38 cellular contexts compared by ENCODE assay signal in the genomic region with DNA sequence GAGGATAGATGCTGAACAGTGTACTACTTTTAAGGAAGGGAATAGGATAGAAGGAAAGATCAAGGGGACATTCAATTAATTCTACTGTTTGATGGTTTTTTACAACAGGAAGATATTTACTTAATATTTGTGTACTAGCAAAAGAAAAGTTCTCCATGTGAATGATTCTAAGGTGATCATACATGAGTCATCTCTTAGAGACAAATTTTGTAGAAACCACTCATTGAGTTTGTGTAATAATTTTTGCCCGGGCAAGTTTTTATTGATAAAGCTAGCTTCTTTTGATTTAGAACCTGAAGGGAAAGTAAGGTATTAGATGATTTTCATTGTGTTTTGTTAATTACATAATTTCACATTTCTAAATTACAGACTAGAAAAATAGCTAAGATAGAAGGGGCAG.
"Had no signal": no experiment of that assay in that cellular context is flagged by ENCODE, and none has a peak within 500 bp of the region (broad histone marks: within the 10 kb centered on the region; RNA-seq: fewer than 3 reads in every experiment).

No MANE protein-coding gene starts in this region.

- ATAC-seq: activated CD4-positive, alpha-beta T cell treated with anti-CD3 and anti-CD28 coated beads for 36 hours; activated CD4-positive, CD25-positive, alpha-beta regulatory T cell treated with anti-CD3 and anti-CD28 coated beads, Interleukin-2, amount 50 U/mL, for 24 hours; activated CD8-positive, alpha-beta memory T cell treated with anti-CD3 and anti-CD28 coated beads, Interleukin-2, amount 10 ng/mL, durations not matched to agents 7 days and 5 days; activated CD8-positive, alpha-beta T cell treated with anti-CD3 and anti-CD28 coated beads, Interleukin-2, amount 10 ng/mL, durations not matched to agents 7 days and 5 days; activated naive CD8-positive, alpha-beta T cell treated with anti-CD3 and anti-CD28 coated beads, Interleukin-2, amount 50 U/mL, for 24 hours; WTC11 had no signal

- H3K36me3 ChIP-seq: ascending aorta, cardiac muscle cell, WERI-Rb-1 had no signal

- H3K4me3 ChIP-seq: ascending aorta, cardiac muscle cell had no signal

- H3K27me3 Mint-ChIP-seq: activated CD4-positive, alpha-beta memory T cell treated with anti-CD3 and anti-CD28 coated beads, Interleukin-2, amount 10 ng/mL, durations not matched to agents 7 days and 5 days; activated CD8-positive, alpha-beta memory T cell treated with anti-CD3 and anti-CD28 coated beads, Interleukin-2, amount 10 ng/mL, durations not matched to agents 7 days and 5 days; activated naive CD4-positive, alpha-beta T cell treated with anti-CD3 and anti-CD28 coated beads, Interleukin-2, amount 10 ng/mL, durations not matched to agents 7 days and 5 days; activated T-cell treated with anti-CD3 and anti-CD28 coated beads, Interleukin-2, amount 50 U/mL, for 24 hours; central memory CD8-positive, alpha-beta T cell had no signal

- H3K4me1 ChIP-seq: ascending aorta had no signal

- H3K27me3 ChIP-seq: ascending aorta, cardiac muscle cell had no signal

- DNase-seq: activated CD4-positive, alpha-beta memory T cell treated with anti-CD3 and anti-CD28 coated beads, Interleukin-2, amount 10 ng/mL, durations not matched to agents 7 days and 5 days; activated CD4-positive, alpha-beta T cell treated with anti-CD3 and anti-CD28 coated beads for 1 hour; activated CD4-positive, alpha-beta T cell treated with anti-CD3 and anti-CD28 coated beads for 36 hours; activated CD4-positive, alpha-beta T cell treated with anti-CD3 and anti-CD28 coated beads for 48 hours; activated CD4-positive, alpha-beta T cell treated with anti-CD3 and anti-CD28 coated beads, Interleukin-2, amount 10 ng/mL, durations not matched to agents 7 days and 5 days; activated CD4-positive, alpha-beta T cell treated with anti-CD3 and anti-CD28 coated beads, Interleukin-2, amount 50 U/mL, for 48 hours; activated CD4-positive, CD25-positive, alpha-beta regulatory T cell; activated CD8-positive, alpha-beta memory T cell treated with anti-CD3 and anti-CD28 coated beads for 24 hours; activated CD8-positive, alpha-beta memory T cell treated with anti-CD3 and anti-CD28 coated beads, Interleukin-2, amount 10 ng/mL, durations not matched to agents 7 days and 5 days; activated CD8-positive, alpha-beta memory T cell treated with anti-CD3 and anti-CD28 coated beads, Interleukin-2, amount 50 U/mL, for 48 hours; activated CD8-positive, alpha-beta T cell treated with anti-CD3 and anti-CD28 coated beads, Interleukin-2, amount 10 ng/mL, durations not matched to agents 7 days and 5 days; activated effector memory CD4-positive, alpha-beta T cell treated with Interleukin-2 at 50 U/mL for 16 hours; activated gamma-delta T cell; activated naive CD4-positive, alpha-beta T cell treated with anti-CD3 and anti-CD28 coated beads, Interleukin-2, amount 10 ng/mL, durations not matched to agents 7 days and 5 days; activated naive CD4-positive, alpha-beta T cell treated with Interleukin-2 at 50 U/mL for 16 hours; activated naive CD8-positive, alpha-beta T cell treated with anti-CD3 and anti-CD28 coated beads, Interleukin-2, amount 10 ng/mL, durations not matched to agents 7 days and 5 days; activated naive CD8-positive, alpha-beta T cell treated with anti-CD3 and anti-CD28 coated beads, Interleukin-2, amount 50 U/mL, for 24 hours; activated T-cell treated with anti-CD3 and anti-CD28 coated beads, Interleukin-2, amount 50 U/mL, for 24 hours; activated T-cell treated with anti-CD3 and anti-CD28 coated beads, Interleukin-2, amount 50 U/mL, for 48 hours; amygdala; anterior cingulate cortex; caudate nucleus; cerebellar nuclear complex; T-helper 1 cell; T-helper 2 cell; T-helper 9 cell; WERI-Rb-1 had no signal

- H3K9me3 Mint-ChIP-seq: activated CD4-positive, alpha-beta memory T cell treated with anti-CD3 and anti-CD28 coated beads, Interleukin-2, amount 10 ng/mL, durations not matched to agents 7 days and 5 days; activated CD4-positive, alpha-beta T cell treated with anti-CD3 and anti-CD28 coated beads, Interleukin-2, amount 10 ng/mL, durations not matched to agents 7 days and 5 days; activated naive CD4-positive, alpha-beta T cell treated with anti-CD3 and anti-CD28 coated beads, Interleukin-2, amount 10 ng/mL, durations not matched to agents 7 days and 5 days; activated naive CD8-positive, alpha-beta T cell treated with anti-CD3 and anti-CD28 coated beads, Interleukin-2, amount 10 ng/mL, durations not matched to agents 7 days and 5 days; activated T-helper 2 cell treated with anti-CD3 and anti-CD28 coated beads, Interferon-gamma antibody, Interleukin-2, Interleukin-4, amounts not matched to agents 10 μg/mL and 5 μg/mL and 100 μg/mL, durations not matched to agents 14 hours and 24 hours and 36 hours; T-helper 2 cell treated with Interferon-gamma antibody and Interleukin-4, amounts not matched to agents 5 μg/mL and 100 μg/mL, for 36 hours had no signal

- H3K4me1 Mint-ChIP-seq: activated CD4-positive, alpha-beta memory T cell treated with anti-CD3 and anti-CD28 coated beads, Interleukin-2, amount 10 ng/mL, durations not matched to agents 7 days and 5 days; activated CD4-positive, alpha-beta T cell treated with anti-CD3 and anti-CD28 coated beads for 36 hours; activated CD4-positive, alpha-beta T cell treated with anti-CD3 and anti-CD28 coated beads, Interleukin-2, amount 10 ng/mL, durations not matched to agents 7 days and 5 days; activated CD8-positive, alpha-beta memory T cell treated with anti-CD3 and anti-CD28 coated beads, Interleukin-2, amount 10 ng/mL, durations not matched to agents 7 days and 5 days; activated naive CD4-positive, alpha-beta T cell treated with anti-CD3 and anti-CD28 coated beads, Interleukin-2, amount 10 ng/mL, durations not matched to agents 7 days and 5 days; activated naive CD4-positive, alpha-beta T cell treated with anti-CD3 and anti-CD28 coated beads, Interleukin-2, amount 50 U/mL, for 24 hours; activated naive CD8-positive, alpha-beta T cell treated with anti-CD3 and anti-CD28 coated beads, Interleukin-2, amount 10 ng/mL, durations not matched to agents 7 days and 5 days; activated naive CD8-positive, alpha-beta T cell treated with anti-CD3 and anti-CD28 coated beads, Interleukin-2, amount 50 U/mL, for 24 hours; brain; central memory CD8-positive, alpha-beta T cell; WTC11 had no signal

- H3K27ac Mint-ChIP-seq: activated CD4-positive, alpha-beta memory T cell treated with anti-CD3 and anti-CD28 coated beads, Interleukin-2, amount 10 ng/mL, durations not matched to agents 7 days and 5 days; activated CD4-positive, alpha-beta T cell treated with anti-CD3 and anti-CD28 coated beads for 36 hours; activated CD4-positive, alpha-beta T cell treated with anti-CD3 and anti-CD28 coated beads, Interleukin-2, amount 10 ng/mL, durations not matched to agents 7 days and 5 days; activated CD8-positive, alpha-beta memory T cell treated with anti-CD3 and anti-CD28 coated beads, Interleukin-2, amount 10 ng/mL, durations not matched to agents 7 days and 5 days; activated CD8-positive, alpha-beta T cell treated with anti-CD3 and anti-CD28 coated beads, Interleukin-2, amount 10 ng/mL, durations not matched to agents 7 days and 5 days; activated naive CD4-positive, alpha-beta T cell treated with anti-CD3 and anti-CD28 coated beads, Interleukin-2, amount 10 ng/mL, durations not matched to agents 7 days and 5 days; activated naive CD4-positive, alpha-beta T cell treated with anti-CD3 and anti-CD28 coated beads, Interleukin-2, amount 50 U/mL, for 24 hours; activated naive CD8-positive, alpha-beta T cell; activated naive CD8-positive, alpha-beta T cell treated with anti-CD3 and anti-CD28 coated beads, Interleukin-2, amount 10 ng/mL, durations not matched to agents 7 days and 5 days; activated naive CD8-positive, alpha-beta T cell treated with anti-CD3 and anti-CD28 coated beads, Interleukin-2, amount 50 U/mL, for 24 hours; activated T-cell treated with anti-CD3 and anti-CD28 coated beads, Interleukin-2, amount 50 U/mL, for 24 hours; activated T-helper 2 cell treated with anti-CD3 and anti-CD28 coated beads, Interferon-gamma antibody, Interleukin-2, Interleukin-4, amounts not matched to agents 10 μg/mL and 5 μg/mL and 100 μg/mL, durations not matched to agents 14 hours and 24 hours and 36 hours; brain; T-helper 1 cell treated with Interleukin-12 subunit alpha and Interleukin-12 subunit beta and Interleukin-4 antibody, amounts not matched to agents 30 μg/mL and 1 μg/mL, for 36 hours; T-helper 2 cell treated with Interferon-gamma antibody and Interleukin-4, amounts not matched to agents 5 μg/mL and 100 μg/mL, for 36 hours had no signal

- H3K36me3 Mint-ChIP-seq: activated CD8-positive, alpha-beta memory T cell treated with anti-CD3 and anti-CD28 coated beads, Interleukin-2, amount 10 ng/mL, durations not matched to agents 7 days and 5 days; activated naive CD4-positive, alpha-beta T cell treated with anti-CD3 and anti-CD28 coated beads, Interleukin-2, amount 10 ng/mL, durations not matched to agents 7 days and 5 days; activated naive CD4-positive, alpha-beta T cell treated with anti-CD3 and anti-CD28 coated beads, Interleukin-2, amount 50 U/mL, for 24 hours; activated naive CD8-positive, alpha-beta T cell; activated naive CD8-positive, alpha-beta T cell treated with anti-CD3 and anti-CD28 coated beads, Interleukin-2, amount 10 ng/mL, durations not matched to agents 7 days and 5 days; brain had no signal

- H3K4me3 Mint-ChIP-seq: activated CD4-positive, alpha-beta memory T cell treated with anti-CD3 and anti-CD28 coated beads, Interleukin-2, amount 10 ng/mL, durations not matched to agents 7 days and 5 days; activated CD4-positive, alpha-beta T cell treated with anti-CD3 and anti-CD28 coated beads for 36 hours; activated CD4-positive, alpha-beta T cell treated with anti-CD3 and anti-CD28 coated beads, Interleukin-2, amount 10 ng/mL, durations not matched to agents 7 days and 5 days; activated CD8-positive, alpha-beta memory T cell treated with anti-CD3 and anti-CD28 coated beads, Interleukin-2, amount 10 ng/mL, durations not matched to agents 7 days and 5 days; activated CD8-positive, alpha-beta T cell treated with anti-CD3 and anti-CD28 coated beads, Interleukin-2, amount 10 ng/mL, durations not matched to agents 7 days and 5 days; activated naive CD4-positive, alpha-beta T cell treated with anti-CD3 and anti-CD28 coated beads, Interleukin-2, amount 10 ng/mL, durations not matched to agents 7 days and 5 days; activated naive CD4-positive, alpha-beta T cell treated with anti-CD3 and anti-CD28 coated beads, Interleukin-2, amount 50 U/mL, for 24 hours; activated naive CD8-positive, alpha-beta T cell; activated naive CD8-positive, alpha-beta T cell treated with anti-CD3 and anti-CD28 coated beads, Interleukin-2, amount 10 ng/mL, durations not matched to agents 7 days and 5 days; activated naive CD8-positive, alpha-beta T cell treated with anti-CD3 and anti-CD28 coated beads, Interleukin-2, amount 50 U/mL, for 24 hours; activated T-cell treated with anti-CD3 and anti-CD28 coated beads, Interleukin-2, amount 50 U/mL, for 24 hours; brain; central memory CD8-positive, alpha-beta T cell; T-helper 1 cell treated with Interleukin-12 subunit alpha and Interleukin-12 subunit beta and Interleukin-4 antibody, amounts not matched to agents 30 μg/mL and 1 μg/mL, for 36 hours; T-helper 2 cell treated with Interferon-gamma antibody and Interleukin-4, amounts not matched to agents 5 μg/mL and 100 μg/mL, for 36 hours; WTC11 had no signal

- H3K27ac ChIP-seq: ascending aorta, cardiac muscle cell, WERI-Rb-1 had no signal
